Comparison of ENCODE assay signal across 17 cellular contexts in the genomic region with DNA sequence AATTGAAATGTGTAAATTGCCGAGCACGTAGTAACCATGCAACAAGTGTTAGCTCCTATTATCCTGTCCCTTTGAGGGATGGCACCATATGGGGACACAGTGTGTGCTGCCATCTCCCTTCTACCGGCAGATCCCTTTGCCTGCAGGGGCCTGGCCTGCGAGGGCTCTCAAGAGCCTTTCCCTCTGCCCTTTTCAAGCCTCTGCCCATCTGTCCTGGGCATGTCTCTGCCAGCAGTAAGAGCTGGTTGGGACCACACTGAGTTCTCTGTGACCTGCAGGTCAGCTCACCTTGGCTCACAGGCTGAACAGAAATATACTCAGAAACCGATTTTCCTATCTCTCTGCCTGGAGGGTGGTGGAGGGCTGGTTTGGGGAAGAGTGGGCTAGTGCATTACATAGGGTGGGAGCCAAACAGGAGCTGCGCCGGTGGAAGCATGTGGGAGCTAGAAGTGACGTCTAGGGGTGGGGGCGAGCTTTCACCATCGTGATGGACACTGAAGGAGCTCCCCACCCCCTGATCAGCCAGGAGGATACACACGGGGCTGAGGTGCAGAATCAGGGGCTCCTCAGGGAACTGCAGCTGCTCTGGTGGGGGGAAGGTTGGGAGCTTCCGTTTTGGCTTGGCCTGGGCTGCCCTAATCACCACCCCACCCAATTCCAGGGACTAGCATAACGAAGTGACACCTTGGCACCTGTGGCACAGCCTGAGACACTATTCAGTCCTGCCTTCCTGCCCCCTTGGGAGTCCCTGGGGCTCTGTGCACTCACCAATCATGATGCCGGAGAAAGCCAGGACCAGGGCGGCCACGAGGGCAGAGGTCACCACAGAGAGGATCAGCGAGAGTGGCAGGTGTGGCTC.
"Had no signal": no experiment of that assay in that cellular context is flagged by ENCODE, and none has a peak within 500 bp of the region (broad histone marks: within the 10 kb centered on the region; RNA-seq: fewer than 3 reads in every experiment).

No MANE protein-coding gene starts in this region.

- H3K27me3 ChIP-seq: pancreas had no signal

- DNase-seq: activated B cell treated with CpG ODN at 0.5 μM for 24 hours; activated CD4-positive, alpha-beta T cell treated with anti-CD3 and anti-CD28 coated beads, Interleukin-2, amount 10 ng/mL, durations not matched to agents 7 days and 5 days; activated CD8-positive, alpha-beta memory T cell treated with anti-CD3 and anti-CD28 coated beads, Interleukin-2, amount 50 U/mL, for 48 hours; activated naive CD8-positive, alpha-beta T cell treated with anti-CD3 and anti-CD28 coated beads, Interleukin-2, amount 10 ng/mL, durations not matched to agents 7 days and 5 days; activated T-cell treated with anti-CD3 and anti-CD28 coated beads, Interleukin-2, amount 50 U/mL, for 72 hours; erythroblast; retina; stimulated activated CD4-positive, alpha-beta T cell treated with anti-CD3 and anti-CD28 coated beads, Interleukin-15, amount 100 ng/mL, for 24 hours; stimulated activated CD4-positive, alpha-beta T cell treated with anti-CD3 and anti-CD28 coated beads, Interleukin-4, amount 100 ng/mL, for 24 hours; stimulated activated naive CD4-positive, alpha-beta T cell; T-helper 2 cell had no signal

- FAIRE-seq: pancreas, TTC549 had no signal

- H3K4me3 ChIP-seq: gastrocnemius medialis, heart right ventricle, lung, pancreas, tibial nerve had no signal

- H3K9me3 ChIP-seq: gastrocnemius medialis, heart right ventricle, pancreas, tibial nerve had no signal

- H3K27ac ChIP-seq: heart right ventricle, pancreas, tibial nerve had no signal

- H3K36me3 ChIP-seq: gastrocnemius medialis, heart right ventricle, pancreas, tibial nerve had no signal

- H3K4me1 ChIP-seq: pancreas had no signal
